In the genomic region with DNA sequence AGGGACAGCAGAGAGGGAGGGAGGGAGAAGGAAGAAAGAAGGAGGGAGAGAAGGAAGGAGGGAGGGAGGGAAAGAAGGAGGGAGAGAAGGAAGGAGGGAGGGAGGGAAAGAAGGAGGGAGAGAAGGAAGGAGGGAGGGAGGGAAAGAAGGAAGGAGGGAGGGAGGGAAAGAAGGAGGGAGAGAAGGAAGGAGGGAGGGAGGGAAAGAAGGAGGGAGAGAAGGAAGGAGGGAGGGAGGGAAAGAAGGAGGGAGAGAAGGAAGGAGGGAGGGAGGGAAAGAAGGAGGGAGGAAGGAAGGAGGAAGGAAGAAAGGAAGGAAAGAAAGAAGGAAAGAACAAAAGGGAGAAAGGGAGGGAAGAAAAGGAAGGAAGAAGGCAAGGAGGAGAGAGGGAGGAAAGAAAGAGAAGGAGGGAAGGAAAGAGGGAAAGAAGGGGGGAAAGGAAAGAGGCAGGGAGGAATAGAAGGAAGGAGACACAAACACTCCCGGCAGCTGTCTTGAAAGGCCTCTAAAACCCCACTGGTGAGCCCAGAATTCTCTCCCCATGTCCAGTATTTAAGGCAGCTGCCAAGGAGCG, we compare ENCODE assay signal across 8 cellular contexts.
A peak's percentile ranks its signal among the peaks of the same experiment; 100 is the strongest.
DNase-seq lines count a peak whose midpoint lies in the region; ATAC-seq and TF ChIP-seq lines count a peak whose summit lies in the region.
"Not testable (repeated sequence)": the region's sequence is repeated elsewhere in the genome, so short reads cannot be mapped to it uniquely, and the experiment has no call there.

No MANE protein-coding gene starts in this region.

- ATAC-seq in Panc1, result not testable (repeated sequence)

- CTCF ChIA-PET in HEK293 (lab: Yijun Ruan, JAX); Panc1 (lab: Charles Lee): not testable (repeated sequence)

- H3K27me3 Mint-ChIP-seq in activated naive CD4-positive, alpha-beta T cell treated with anti-CD3 and anti-CD28 coated beads, Interleukin-2, amount 50 U/mL, for 24 hours, result peaks cover 10% of the 10 kb centered on the region
- H3K27me3 Mint-ChIP-seq in osteocyte (ENCODE audit: unreplicated experiment), result not testable (repeated sequence)

- H2BK120ac ChIP-seq in mesenchymal stem cell (ENCODE audit: low read depth, low read length), result peak overlapping the region; percentile 43

- H2AK5ac ChIP-seq in mesenchymal stem cell (ENCODE audit: low read length, severe bottlenecking), result not testable (repeated sequence)

- not testable (repeated sequence) for H3K23ac ChIP-seq in mesenchymal stem cell (ENCODE audit: low read length in 2 of 2)

- TF ChIP-seq POLR2A in breast epithelium (IDR thresholded peaks at IDR 0.05); esophagus muscularis mucosa (IDR thresholded peaks at IDR 0.05; ENCODE audit: low read depth); transverse colon (IDR thresholded peaks at IDR 0.05): not testable (repeated sequence)

- not testable (repeated sequence) for H4K91ac ChIP-seq in mesenchymal stem cell (ENCODE audit: low read length)

- peak overlapping the region in 1 of 2 experiments; percentile 18 for H3K18ac ChIP-seq in mesenchymal stem cell (ENCODE audit: low read depth in 1 of 2, low read length in 2 of 2)

- H3K4me1 ChIP-seq in HEK293 (ENCODE audit: control insufficient read depth, insufficient read depth, low read length); breast epithelium; mesenchymal stem cell (ENCODE audit: control insufficient read depth, insufficient read depth, low read depth, low read length); transverse colon: not testable (repeated sequence)
- H3K4me1 ChIP-seq in Panc1 (ENCODE audit: control insufficient read depth, insufficient read depth, low read length), result peaks cover 30% of the 10 kb centered on the region
- peaks cover 0 to 14% (median 5%) of the 10 kb centered on the region in 4 donors for H3K4me1 ChIP-seq in esophagus muscularis mucosa

- H3K36me3 ChIP-seq in HEK293 (ENCODE audit: control insufficient read depth in 2 of 2, insufficient read depth in 1 of 2, low read length in 2 of 2); Panc1 (ENCODE audit: control insufficient read depth, insufficient read depth, low read length); breast epithelium; esophagus muscularis mucosa; mesenchymal stem cell (ENCODE audit: control insufficient read depth in 1 of 2, insufficient read depth in 2 of 2, low read depth in 1 of 2, low read length in 2 of 2); transverse colon: not testable (repeated sequence)

- not testable (repeated sequence) for TF ChIP-seq CTCF in HEK293 (tag by site-specific recombination; IDR thresholded peaks at IDR 0.05); Panc1 (IDR thresholded peaks at IDR 0.05); breast epithelium (IDR thresholded peaks at IDR 0.05); esophagus muscularis mucosa (IDR thresholded peaks at IDR 0.05); osteocyte (IDR thresholded peaks at IDR 0.05); transverse colon (IDR thresholded peaks at IDR 0.05)

- H3K9me3 ChIP-seq in HEK293 (ENCODE audit: control insufficient read depth, insufficient read depth, low read depth, low read length); Panc1 (ENCODE audit: control insufficient read depth, insufficient read depth, low read depth, low read length); breast epithelium; esophagus muscularis mucosa; mesenchymal stem cell (ENCODE audit: control insufficient read depth, low read length); transverse colon: not testable (repeated sequence)

- not testable (repeated sequence) for H3K79me1 ChIP-seq in mesenchymal stem cell (replicated peaks; ENCODE audit: low read length, poor library complexity, severe bottlenecking)

- not testable (repeated sequence) for BruUV-seq in Panc1 (replicated peaks; lab: Mats Ljungman, UMichigan)

- H2AFZ ChIP-seq in mesenchymal stem cell (ENCODE audit: low read depth, low read length), result not testable (repeated sequence)

- not testable (repeated sequence) for H2BK5ac ChIP-seq in mesenchymal stem cell (ENCODE audit: low read depth, low read length, poor library complexity, severe bottlenecking)

- not testable (repeated sequence) for H3K4ac ChIP-seq in mesenchymal stem cell (ENCODE audit: low read depth in 1 of 2, low read length in 2 of 2)

- not testable (repeated sequence) for H3K27ac ChIP-seq in HEK293 (ENCODE audit: extremely low read depth, low read depth, low read length); mesenchymal stem cell (ENCODE audit: low read length, poor library complexity, severe bottlenecking)
- peak overlapping the region; percentile 71 for H3K27ac ChIP-seq in Panc1 (ENCODE audit: low read length)
- peak overlapping the region; percentile 69 to 77 for H3K27ac ChIP-seq in breast epithelium
- peak overlapping the region; percentile 36 to 60 (median 54) for H3K27ac ChIP-seq in esophagus muscularis mucosa (replicated peaks in 1 of 4)
- H3K27ac ChIP-seq in transverse colon, result peak overlapping the region; percentile 12 to 53 (median 34)

- H3K4me2 ChIP-seq in mesenchymal stem cell (ENCODE audit: low read length, poor library complexity, severe bottlenecking), result not testable (repeated sequence)

- not testable (repeated sequence) for H3K36me3 Mint-ChIP-seq in activated naive CD4-positive, alpha-beta T cell treated with anti-CD3 and anti-CD28 coated beads, Interleukin-2, amount 50 U/mL, for 24 hours; osteocyte (ENCODE audit: unreplicated experiment)

- not testable (repeated sequence) for H3K14ac ChIP-seq in mesenchymal stem cell (ENCODE audit: low read length in 2 of 2)

- POLR2A ChIA-PET in HEK293 (lab: Yijun Ruan, JAX), result not testable (repeated sequence)
- POLR2A ChIA-PET in Panc1 (lab: Charles Lee), result interaction anchor here (0.5 kb wide), 1 partner anchor 466 kb away, joined by 3 read pairs; no protein-coding TSS in a partner anchor

- H4K8ac ChIP-seq in mesenchymal stem cell (ENCODE audit: low read length), result not testable (repeated sequence)

- 56% methylated on average over 2 of the region's 2 CpGs for WGBS in esophagus muscularis mucosa
- 100% methylated on average over 2 of the region's 2 CpGs for WGBS in mesenchymal stem cell
- WGBS in transverse colon (ENCODE audit: low coverage in 1 of 2), 2 donors, result 63 to 65% methylated on average over 2 of the region's 2 CpGs

- peak overlapping the region; percentile 33 to 49 for H2BK12ac ChIP-seq in mesenchymal stem cell (ENCODE audit: low read length in 2 of 2)

- intact Hi-C loops in Panc1 (cut with micrococcal nuclease; ENCODE audit: unreplicated experiment); breast epithelium (cut with DNase I; ENCODE audit: low total_unique reads); esophagus muscularis mucosa (cut with DNase I); transverse colon (cut with DNase I; ENCODE audit: low total_unique reads): not testable (repeated sequence)

- not testable (repeated sequence) for DNase-seq in Panc1 (ENCODE audit: low read depth, low spot score); breast epithelium (ENCODE audit: low spot score in 2 of 2); esophagus muscularis mucosa (ENCODE audit: extremely low spot score); mesenchymal stem cell; osteocyte (ENCODE audit: extremely low spot score, unreplicated experiment); transverse colon

- H3K4me3 Mint-ChIP-seq in activated naive CD4-positive, alpha-beta T cell treated with anti-CD3 and anti-CD28 coated beads, Interleukin-2, amount 50 U/mL, for 24 hours; osteocyte (ENCODE audit: unreplicated experiment): not testable (repeated sequence)

- TF ChIP-seq EP300 in esophagus muscularis mucosa (IDR thresholded peaks at IDR 0.05); transverse colon (IDR thresholded peaks at IDR 0.05; ENCODE audit: low read depth): not testable (repeated sequence)

- H3K4me3 ChIP-seq in HEK293 (ENCODE audit: low read depth, low read length); Panc1 (ENCODE audit: low read depth in 2 of 2, low read length in 2 of 2); breast epithelium; esophagus muscularis mucosa; transverse colon: not testable (repeated sequence)
- H3K4me3 ChIP-seq in mesenchymal stem cell (ENCODE audit: insufficient read depth in 1 of 2, low read depth in 1 of 2, low read length in 2 of 2), result peak overlapping the region in 1 of 2 experiments; percentile 43

- H3K4me1 Mint-ChIP-seq in activated naive CD4-positive, alpha-beta T cell treated with anti-CD3 and anti-CD28 coated beads, Interleukin-2, amount 50 U/mL, for 24 hours, result not testable (repeated sequence)
- peaks cover 54% of the 10 kb centered on the region for H3K4me1 Mint-ChIP-seq in osteocyte (ENCODE audit: unreplicated experiment)

- in situ Hi-C loops in Panc1 (cut with HindIII; ENCODE audit: low pct_unique_long_range_greater_than_20kb, low sequenced_read_pairs); transverse colon (cut with MboI; ENCODE audit: low pct_ligation_motif_present in 1 of 4, low pct_unique_long_range_greater_than_20kb in 1 of 4, low sequenced_read_pairs in 3 of 4): not testable (repeated sequence)

- peak overlapping the region; percentile 41 for H3K27ac Mint-ChIP-seq in activated naive CD4-positive, alpha-beta T cell treated with anti-CD3 and anti-CD28 coated beads, Interleukin-2, amount 50 U/mL, for 24 hours
- H3K27ac Mint-ChIP-seq in osteocyte (ENCODE audit: unreplicated experiment), result peak overlapping the region; percentile 83

- H3K9ac ChIP-seq in mesenchymal stem cell (ENCODE audit: low read length), result peak overlapping the region; percentile 27

- not testable (repeated sequence) for H3K9me3 Mint-ChIP-seq in activated naive CD4-positive, alpha-beta T cell treated with anti-CD3 and anti-CD28 coated beads, Interleukin-2, amount 50 U/mL, for 24 hours; osteocyte (ENCODE audit: unreplicated experiment)

- H3K27me3 ChIP-seq in Panc1 (ENCODE audit: control insufficient read depth, insufficient read depth, low read length); breast epithelium; esophagus muscularis mucosa; transverse colon: not testable (repeated sequence)
- H3K27me3 ChIP-seq in mesenchymal stem cell (ENCODE audit: control insufficient read depth in 1 of 2, insufficient read depth in 1 of 2, low read length in 2 of 2), result peaks cover 0 to 11% of the 10 kb centered on the region in 2 experiments

- H2BK15ac ChIP-seq in mesenchymal stem cell (ENCODE audit: low read depth, poor library complexity, severe bottlenecking), result peak overlapping the region; percentile 60
